1 cellular context compared by ENCODE assay signal in genomic region chr10:79332916-79333315, GRCh38.
TF ChIP-seq lines count a peak whose summit lies in the region.

No MANE protein-coding gene starts in this region.

TF ChIP-seq in SK-N-SH treated with all-trans-retinoic acid at 6 μM for 48 hours, 23 proteins besides CTCF, POLR2A, EP300 and RAD21:
- TF ChIP-seq ZNF8 (CRISPR knock-in tag; IDR thresholded peaks at IDR 0.05): peak; percentile 99
TF ChIP-seq in SK-N-SH treated with all-trans-retinoic acid at 6 μM for 48 hours: peak in this region for 1; not testable (repeated sequence) for 22.
